22 cellular contexts compared by ENCODE assay signal in genomic region chr19:52936958-52937334, GRCh38. TPM values are rescaled to one million over a fixed set of nuclear protein-coding genes. Genes with fewer than 3 reads are reported as not detected.
DNase-seq lines count a peak whose midpoint lies in the region; ATAC-seq and TF ChIP-seq lines count a peak whose summit lies in the region.
"Had no signal": no experiment of that assay in that cellular context is flagged by ENCODE, and none has a peak within 500 bp of the region (broad histone marks: within the 10 kb centered on the region; RNA-seq: fewer than 3 reads in every experiment).

No MANE protein-coding gene starts in this region.

- peaks cover 71% of the 10 kb centered on the region for H3K79me2 ChIP-seq in PC-3 (ENCODE audit: low read length)

- H3K4me3 ChIP-seq in colonic mucosa (no peak overlapping the region), mucosa of stomach (ENCODE audit: low read length) (no peak overlapping the region), transverse colon (no peak overlapping the region), PC-3 (ENCODE audit: low read length) (no peak overlapping the region)
- H3K4me3 ChIP-seq: dorsolateral prefrontal cortex, heart right ventricle, MG63 had no signal

- H3F3A ChIP-seq in PC-3 (ENCODE audit: low read length, unreplicated experiment): no peaks in the 10 kb centered on the region

- no peak overlapping the region for H2AFZ ChIP-seq in PC-3 (ENCODE audit: low read length)

- no peak for ATAC-seq in activated CD4-positive, alpha-beta T cell treated with anti-CD3 and anti-CD28 coated beads for 36 hours
- ATAC-seq in PC-3: no peak
- ATAC-seq: activated CD8-positive, alpha-beta T cell treated with anti-CD3 and anti-CD28 coated beads, Interleukin-2, amount 10 ng/mL, durations not matched to agents 7 days and 5 days had no signal

- TF ChIP-seq POLR2A in transverse colon (IDR thresholded peaks at IDR 0.05): no peak

- H3K4me1 ChIP-seq in colonic mucosa (no peaks in the 10 kb centered on the region), mucosa of stomach (ENCODE audit: control insufficient read depth, insufficient read depth, low read length) (peaks cover 33% of the 10 kb centered on the region), transverse colon (peaks cover 4 to 55% (median 33%) of the 10 kb centered on the region in 4 donors), PC-3 (ENCODE audit: insufficient read depth, low read length) (peaks cover 29% of the 10 kb centered on the region)

- H3K27ac ChIP-seq in colonic mucosa (peak overlapping the region; percentile 61), transverse colon (peak overlapping the region; percentile 77 to 87 (median 86)), PC-3 (ENCODE audit: low read length) (no peak overlapping the region)
- H3K27ac ChIP-seq: dorsolateral prefrontal cortex, heart right ventricle had no signal

- H3K9me3 ChIP-seq in colonic mucosa (no peaks in the 10 kb centered on the region), mucosa of stomach (ENCODE audit: control insufficient read depth, low read length) (no peaks in the 10 kb centered on the region), transverse colon (no peaks in the 10 kb centered on the region), PC-3 (ENCODE audit: low read length) (no peaks in the 10 kb centered on the region)
- H3K9me3 ChIP-seq: heart right ventricle, MG63 had no signal

- WGBS in transverse colon (ENCODE audit: low coverage in 1 of 2), 2 donors: 43 to 49% methylated on average over 1 to 7 of the region's 7 CpGs

- H4K20me1 ChIP-seq in PC-3 (ENCODE audit: low read length): no peaks in the 10 kb centered on the region

- CTCF ChIA-PET in activated CD4-positive, alpha-beta T cell treated with anti-CD3 and anti-CD28 coated beads for 36 hours (lab: Charles Lee): no interaction called here
- CTCF ChIA-PET in PC-3 (lab: Charles Lee): no interaction called here

- DNase-seq in activated CD4-positive, alpha-beta T cell treated with anti-CD3 and anti-CD28 coated beads for 36 hours: no peak
- DNase-seq in activated CD4-positive, alpha-beta T cell treated with anti-CD3 and anti-CD28 coated beads for 48 hours: no peak
- DNase-seq in colonic mucosa (peak; percentile 45), transverse colon (no peak), H4 (ENCODE audit: low spot score) (no peak), HPDE6-E6E7 (ENCODE audit: extremely low spot score) (no peak), PC-3 (no peak)
- DNase-seq: activated CD8-positive, alpha-beta T cell treated with anti-CD3 and anti-CD28 coated beads, Interleukin-2, amount 10 ng/mL, durations not matched to agents 7 days and 5 days; activated T-cell treated with anti-CD3 and anti-CD28 coated beads, Interleukin-2, amount 50 U/mL, for 1 hour; dorsolateral prefrontal cortex; foreskin fibroblast; heart right ventricle; MG63; NCI-H1694; NCI-H69; retina; stimulated activated CD4-positive, alpha-beta T cell treated with anti-CD3 and anti-CD28 coated beads, Interleukin-12 subunit alpha, Interleukin-12 subunit beta, amount 100 ng/mL, for 4 hours; T-helper 9 cell had no signal

- no peaks in the 10 kb centered on the region for H3K27me3 ChIP-seq in colonic mucosa
- no peaks in the 10 kb centered on the region for H3K27me3 ChIP-seq in mucosa of stomach (ENCODE audit: control insufficient read depth, insufficient read depth, low read length)
- H3K27me3 ChIP-seq in transverse colon: no peaks in the 10 kb centered on the region
- H3K27me3 ChIP-seq in PC-3 (ENCODE audit: low read length): no peaks in the 10 kb centered on the region
- H3K27me3 ChIP-seq: dorsolateral prefrontal cortex, heart right ventricle, MG63 had no signal

- no peak overlapping the region for H3K4me2 ChIP-seq in PC-3 (ENCODE audit: low read length)

- in situ Hi-C loops in transverse colon (cut with MboI; ENCODE audit: low pct_ligation_motif_present in 1 of 4, low pct_unique_long_range_greater_than_20kb in 1 of 4, low sequenced_read_pairs in 3 of 4): no loop called here

- no peak overlapping the region for H3K4me3 Mint-ChIP-seq in activated CD4-positive, alpha-beta T cell treated with anti-CD3 and anti-CD28 coated beads for 36 hours
- H3K4me3 Mint-ChIP-seq: activated CD8-positive, alpha-beta T cell treated with anti-CD3 and anti-CD28 coated beads, Interleukin-2, amount 10 ng/mL, durations not matched to agents 7 days and 5 days; B cell had no signal

- no TSS peak for BruUV-seq in PC-3 (replicated peaks; lab: Mats Ljungman, UMichigan)

- intact Hi-C loops in activated CD4-positive, alpha-beta T cell treated with anti-CD3 and anti-CD28 coated beads for 36 hours (cut with DNase I, micrococcal nuclease): no loop called here
- intact Hi-C loops in colonic mucosa (cut with DNase I): no loop called here
- intact Hi-C loops in transverse colon (cut with DNase I; ENCODE audit: low total_unique reads): no loop called here
- intact Hi-C loops in PC-3 (cut with micrococcal nuclease): no loop called here

- peaks cover 75% of the 10 kb centered on the region for H3K36me3 Mint-ChIP-seq in activated CD4-positive, alpha-beta T cell treated with anti-CD3 and anti-CD28 coated beads for 36 hours (ENCODE audit: low read depth)

- H3K36me3 ChIP-seq in colonic mucosa (no peaks in the 10 kb centered on the region), mucosa of stomach (ENCODE audit: control insufficient read depth, insufficient read depth, low read length) (no peaks in the 10 kb centered on the region), transverse colon (peaks cover 0 to 3% (median 0%) of the 10 kb centered on the region in 4 donors), PC-3 (ENCODE audit: low read depth, low read length) (peaks cover 12% of the 10 kb centered on the region; the same call in 1 of the 2 replicates)
- H3K36me3 ChIP-seq: MG63 had no signal

- peaks cover 30% of the 10 kb centered on the region for H3K9me3 Mint-ChIP-seq in activated CD4-positive, alpha-beta T cell treated with anti-CD3 and anti-CD28 coated beads for 36 hours (ENCODE audit: low read depth)

- H3K27ac Mint-ChIP-seq in activated CD4-positive, alpha-beta T cell treated with anti-CD3 and anti-CD28 coated beads for 36 hours: peak overlapping the region; percentile 19
- H3K27ac Mint-ChIP-seq: activated CD8-positive, alpha-beta T cell treated with anti-CD3 and anti-CD28 coated beads, Interleukin-2, amount 10 ng/mL, durations not matched to agents 7 days and 5 days; B cell; IgD-negative memory B cell had no signal

- H3K4me1 Mint-ChIP-seq in activated CD4-positive, alpha-beta T cell treated with anti-CD3 and anti-CD28 coated beads for 36 hours: peaks cover 28% of the 10 kb centered on the region

- H3K9me2 ChIP-seq in PC-3 (replicated peaks; ENCODE audit: low read length): no peaks in the 10 kb centered on the region

- no peaks in the 10 kb centered on the region for H3K27me3 Mint-ChIP-seq in activated CD4-positive, alpha-beta T cell treated with anti-CD3 and anti-CD28 coated beads for 36 hours
- H3K27me3 Mint-ChIP-seq: B cell, IgD-negative memory B cell had no signal

- no peak for TF ChIP-seq EP300 in transverse colon (IDR thresholded peaks at IDR 0.05; ENCODE audit: low read depth)

- POLR2A ChIA-PET in activated CD4-positive, alpha-beta T cell treated with anti-CD3 and anti-CD28 coated beads for 36 hours (lab: Charles Lee): no interaction called here
- POLR2A ChIA-PET in PC-3 (lab: Charles Lee; ENCODE audit: unreplicated experiment): no interaction called here

- H3K9ac ChIP-seq in colonic mucosa (ENCODE audit: low read depth in 2 of 2, low read length in 2 of 2) (peak overlapping the region in 1 of 2 donors; percentile 62), mucosa of stomach (ENCODE audit: low read length) (peak overlapping the region; percentile 36), PC-3 (ENCODE audit: low read length) (no peak overlapping the region)

- TF ChIP-seq CTCF in colonic mucosa (IDR thresholded peaks at IDR 0.05) (no peak), transverse colon (IDR thresholded peaks at IDR 0.05) (no peak), PC-3 (conservative IDR thresholded peaks at IDR 0.05; ENCODE audit: low read depth, low read length) (no peak)

RNA-seq across cellular contexts. Expression of gene ZNF888, which starts 13.7 kb away (rescaled TPM):
- 1 to 10 TPM; 5.1 to 5.5 TPM for total RNA-seq in activated CD4-positive, alpha-beta T cell treated with anti-CD3 and anti-CD28 coated beads for 36 hours
- total RNA-seq in colonic mucosa (10 to 100 TPM in 1 of 2 donors, 1 to 10 TPM in 1; 9.5 to 17.0 TPM), transverse colon (10 to 100 TPM in 3 of 4 donors, 1 to 10 TPM in 1; 3.4 to 12.6 (median 11.8) TPM), PC-3 (2014; rRNA removed) (5.2 and 5.4 TPM in 2 replicates)
- 7.3 and 7.6 TPM in 2 replicates for total RNA-seq in H4 (2014; rRNA removed; shearing (Covaris generic))

RNA-seq across cellular contexts. Expression of gene ZNF816, which starts 25.7 kb away (rescaled TPM):
- total RNA-seq in activated CD4-positive, alpha-beta T cell treated with anti-CD3 and anti-CD28 coated beads for 36 hours: 10 to 100 TPM; 10.7 to 11.4 TPM
- 10 to 100 TPM; 10.8 to 21.4 TPM for total RNA-seq in colonic mucosa
- total RNA-seq in transverse colon: 100 to 1,000 TPM in 1 of 4 donors, 10 to 100 TPM in 2, 1 to 10 TPM in 1; 6.0 to 150 (median 13.9) TPM
- total RNA-seq in H4 (2014; rRNA removed; shearing (Covaris generic)): 15.5 and 17.1 TPM in 2 replicates
- 7.6 and 10.2 TPM in 2 replicates for total RNA-seq in PC-3 (2014; rRNA removed)

RNA-seq across cellular contexts. Expression of gene ZNF320, which starts 39.5 kb away (rescaled TPM):
- 10 to 100 TPM; 10.8 to 12.2 TPM for total RNA-seq in activated CD4-positive, alpha-beta T cell treated with anti-CD3 and anti-CD28 coated beads for 36 hours
- total RNA-seq in colonic mucosa (10 to 100 TPM in 1 of 2 donors, 1 to 10 TPM in 1; 4.6 to 21.3 TPM), transverse colon (10 to 100 TPM in 2 of 4 donors, 1 to 10 TPM in 2; 2.8 to 23.1 (median 11.5) TPM), PC-3 (2014; rRNA removed) (7.7 and 10.6 TPM in 2 replicates)
- 5.0 and 6.8 TPM in 2 replicates for total RNA-seq in H4 (2014; rRNA removed; shearing (Covaris generic))
- total RNA-seq: mononuclear cell had no signal
